Comparison of ENCODE assay signal across 17 cellular contexts in the genomic region with DNA sequence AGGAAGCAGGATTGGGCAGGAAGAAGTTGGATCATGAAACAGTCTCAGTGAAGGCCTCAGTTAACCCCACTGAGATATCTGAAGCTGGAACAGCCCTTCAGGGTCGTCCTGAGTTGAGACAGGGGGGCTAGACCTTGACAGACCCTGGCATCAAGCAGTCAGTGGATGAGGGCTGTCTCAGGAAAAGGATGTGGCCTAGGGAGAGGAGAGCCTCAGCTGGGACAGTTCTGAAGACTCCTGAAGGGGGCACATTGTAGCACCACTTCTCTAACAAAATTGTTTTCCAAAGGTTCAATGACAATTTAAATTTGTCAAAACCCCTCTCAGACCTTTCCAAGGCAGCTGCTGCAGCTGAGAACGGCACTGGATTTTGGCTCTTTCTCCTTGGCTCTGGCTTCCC. TPM values are rescaled to one million over a fixed set of nuclear protein-coding genes. Genes with fewer than 3 reads are reported as not detected.
DNase-seq lines count a peak whose midpoint lies in the region; ATAC-seq and TF ChIP-seq lines count a peak whose summit lies in the region.
"Had no signal": no experiment of that assay in that cellular context is flagged by ENCODE, and none has a peak within 500 bp of the region (broad histone marks: within the 10 kb centered on the region; RNA-seq: fewer than 3 reads in every experiment).

No MANE protein-coding gene starts in this region.

- peaks cover 10% of the 10 kb centered on the region for H3K4me1 Mint-ChIP-seq in activated CD4-positive, alpha-beta T cell treated with anti-CD3 and anti-CD28 coated beads, Interleukin-2, amount 10 ng/mL, durations not matched to agents 24 days and 14 days
- peaks cover 8% of the 10 kb centered on the region for H3K4me1 Mint-ChIP-seq in activated CD4-positive, alpha-beta T cell treated with anti-CD3 and anti-CD28 coated beads for 36 hours
- H3K4me1 Mint-ChIP-seq in WTC11 (peaks cover 6% of the 10 kb centered on the region), neural progenitor cell (peaks cover 10% of the 10 kb centered on the region)
- H3K4me1 Mint-ChIP-seq in stimulated activated naive CD8-positive, alpha-beta T cell treated with anti-CD3 and anti-CD28 coated beads, Interleukin-15, amount 100 ng/mL, for 72 hours = peaks cover 14% of the 10 kb centered on the region

- no peak overlapping the region for H3K4me3 ChIP-seq in neural progenitor cell
- H3K4me3 ChIP-seq: BLaER1 treated with 17β-estradiol and CSF1 and Interleukin-3, amounts not matched to agents 10 nM and 100 nM; HAP-1 had no signal

- no peaks in the 10 kb centered on the region for H3K79me2 ChIP-seq in neural progenitor cell (ENCODE audit: low read depth)

- ATAC-seq in activated CD4-positive, alpha-beta T cell treated with anti-CD3 and anti-CD28 coated beads for 36 hours = no peak
- ATAC-seq in WTC11 = peak; percentile 57
- no peak for ATAC-seq in stimulated activated naive CD8-positive, alpha-beta T cell treated with anti-CD3 and anti-CD28 coated beads, Interleukin-15, amount 100 ng/mL, for 72 hours
- ATAC-seq: HepG2 had no signal

- peak overlapping the region; percentile 81 for H2AFZ ChIP-seq in neural progenitor cell (replicated peaks)

- H3K27me3 ChIP-seq in neural progenitor cell = no peaks in the 10 kb centered on the region
- H3K27me3 ChIP-seq: BLaER1 treated with 17β-estradiol and CSF1 and Interleukin-3, amounts not matched to agents 10 nM and 100 nM had no signal

- H3F3A ChIP-seq in neural progenitor cell (ENCODE audit: low read depth) = no peaks in the 10 kb centered on the region

- CTCF ChIA-PET in activated CD4-positive, alpha-beta T cell treated with anti-CD3 and anti-CD28 coated beads for 36 hours (lab: Charles Lee) = no interaction called here
- CTCF ChIA-PET in WTC11 (lab: Charles Lee) = no interaction called here

- H3K36me3 Mint-ChIP-seq in activated CD4-positive, alpha-beta T cell treated with anti-CD3 and anti-CD28 coated beads, Interleukin-2, amount 10 ng/mL, durations not matched to agents 24 days and 14 days (ENCODE audit: low read depth) = peaks cover 2% of the 10 kb centered on the region
- no peaks in the 10 kb centered on the region for H3K36me3 Mint-ChIP-seq in activated CD4-positive, alpha-beta T cell treated with anti-CD3 and anti-CD28 coated beads for 36 hours (ENCODE audit: low read depth)
- H3K36me3 Mint-ChIP-seq in WTC11 (no peaks in the 10 kb centered on the region), neural progenitor cell (peaks cover 2% of the 10 kb centered on the region)
- H3K36me3 Mint-ChIP-seq: CD4-positive, CD25-positive, alpha-beta regulatory T cell had no signal

- DNase-seq in activated CD4-positive, alpha-beta T cell treated with anti-CD3 and anti-CD28 coated beads, Interleukin-2, amount 10 ng/mL, durations not matched to agents 24 days and 14 days = peak; percentile 43
- no peak for DNase-seq in activated CD4-positive, alpha-beta T cell treated with anti-CD3 and anti-CD28 coated beads for 36 hours
- no peak for DNase-seq in WTC11 (ENCODE audit: low spot score)
- DNase-seq in neural progenitor cell (ENCODE audit: low spot score) = no peak
- no peak for DNase-seq in stimulated activated naive CD8-positive, alpha-beta T cell treated with anti-CD3 and anti-CD28 coated beads, Interleukin-15, amount 100 ng/mL, for 72 hours
- no peak for DNase-seq in GM10266 (ENCODE audit: extremely low spot score)
- no peak for DNase-seq in germinal center (ENCODE audit: low spot score)
- DNase-seq: CD4-positive, CD25-positive, alpha-beta regulatory T cell; CD8-positive, alpha-beta memory T cell; COR-L47; DMS 273 treated with DMSO at 0.1 percent for 48 hours; DMS53 had no signal

- peaks cover 18% of the 10 kb centered on the region for H3K4me1 ChIP-seq in neural progenitor cell

- no peak overlapping the region for H3K9ac ChIP-seq in neural progenitor cell
- H3K9ac ChIP-seq: BLaER1 treated with 17β-estradiol and CSF1 and Interleukin-3, amounts not matched to agents 10 nM and 100 nM had no signal

- POLR2A ChIA-PET in activated CD4-positive, alpha-beta T cell treated with anti-CD3 and anti-CD28 coated beads for 36 hours (lab: Charles Lee) = no interaction called here
- POLR2A ChIA-PET in WTC11 (lab: Charles Lee) = no interaction called here

- peaks cover 4% of the 10 kb centered on the region for H3K9me3 Mint-ChIP-seq in activated CD4-positive, alpha-beta T cell treated with anti-CD3 and anti-CD28 coated beads, Interleukin-2, amount 10 ng/mL, durations not matched to agents 24 days and 14 days
- H3K9me3 Mint-ChIP-seq in activated CD4-positive, alpha-beta T cell treated with anti-CD3 and anti-CD28 coated beads for 36 hours (ENCODE audit: low read depth) = no peaks in the 10 kb centered on the region
- H3K9me3 Mint-ChIP-seq in WTC11 (no peaks in the 10 kb centered on the region), neural progenitor cell (peaks cover 8% of the 10 kb centered on the region)
- peaks cover 0 to 7% of the 10 kb centered on the region in 2 donors for H3K9me3 Mint-ChIP-seq in stimulated activated naive CD8-positive, alpha-beta T cell treated with anti-CD3 and anti-CD28 coated beads, Interleukin-15, amount 100 ng/mL, for 72 hours

- H3K27me3 Mint-ChIP-seq in activated CD4-positive, alpha-beta T cell treated with anti-CD3 and anti-CD28 coated beads, Interleukin-2, amount 10 ng/mL, durations not matched to agents 24 days and 14 days = peaks cover 12% of the 10 kb centered on the region
- no peaks in the 10 kb centered on the region for H3K27me3 Mint-ChIP-seq in activated CD4-positive, alpha-beta T cell treated with anti-CD3 and anti-CD28 coated beads for 36 hours
- H3K27me3 Mint-ChIP-seq in WTC11 (ENCODE audit: low read depth) = 0 out of 2 replicates have a peak, but pooled peaks cover 2% of the 10 kb centered on the region
- no peaks in the 10 kb centered on the region for H3K27me3 Mint-ChIP-seq in neural progenitor cell (ENCODE audit: insufficient read depth, low read depth)
- H3K27me3 Mint-ChIP-seq in stimulated activated naive CD8-positive, alpha-beta T cell treated with anti-CD3 and anti-CD28 coated beads, Interleukin-15, amount 100 ng/mL, for 72 hours = no peaks in the 10 kb centered on the region
- H3K27me3 Mint-ChIP-seq: CD8-positive, alpha-beta memory T cell had no signal

- H3K4me3 Mint-ChIP-seq in activated CD4-positive, alpha-beta T cell treated with anti-CD3 and anti-CD28 coated beads, Interleukin-2, amount 10 ng/mL, durations not matched to agents 24 days and 14 days = no peak overlapping the region
- no peak overlapping the region for H3K4me3 Mint-ChIP-seq in activated CD4-positive, alpha-beta T cell treated with anti-CD3 and anti-CD28 coated beads for 36 hours
- H3K4me3 Mint-ChIP-seq in WTC11 (no peak overlapping the region), neural progenitor cell (no peak overlapping the region)
- no peak overlapping the region for H3K4me3 Mint-ChIP-seq in stimulated activated naive CD8-positive, alpha-beta T cell treated with anti-CD3 and anti-CD28 coated beads, Interleukin-15, amount 100 ng/mL, for 72 hours
- H3K4me3 Mint-ChIP-seq: B cell; CD4-positive, CD25-positive, alpha-beta regulatory T cell; CD8-positive, alpha-beta memory T cell; IgD-negative memory B cell had no signal

- H3K9me3 ChIP-seq in neural progenitor cell (ENCODE audit: low read depth) = no peaks in the 10 kb centered on the region
- H3K9me3 ChIP-seq: HAP-1 had no signal

- no peak overlapping the region for H3K4me2 ChIP-seq in neural progenitor cell
- H3K4me2 ChIP-seq: BLaER1 treated with 17β-estradiol and CSF1 and Interleukin-3, amounts not matched to agents 10 nM and 100 nM had no signal

- H3K27ac ChIP-seq in neural progenitor cell = no peak overlapping the region
- H3K27ac ChIP-seq: BLaER1 treated with 17β-estradiol and CSF1 and Interleukin-3, amounts not matched to agents 10 nM and 100 nM had no signal

- no peaks in the 10 kb centered on the region for H3K36me3 ChIP-seq in neural progenitor cell
- H3K36me3 ChIP-seq: BLaER1 treated with 17β-estradiol and CSF1 and Interleukin-3, amounts not matched to agents 10 nM and 100 nM; HAP-1 had no signal

- H3K27ac Mint-ChIP-seq in activated CD4-positive, alpha-beta T cell treated with anti-CD3 and anti-CD28 coated beads, Interleukin-2, amount 10 ng/mL, durations not matched to agents 24 days and 14 days = no peak overlapping the region
- no peak overlapping the region for H3K27ac Mint-ChIP-seq in activated CD4-positive, alpha-beta T cell treated with anti-CD3 and anti-CD28 coated beads for 36 hours
- no peak overlapping the region for H3K27ac Mint-ChIP-seq in WTC11
- H3K27ac Mint-ChIP-seq in neural progenitor cell = no peak overlapping the region
- no peak overlapping the region for H3K27ac Mint-ChIP-seq in stimulated activated naive CD8-positive, alpha-beta T cell treated with anti-CD3 and anti-CD28 coated beads, Interleukin-15, amount 100 ng/mL, for 72 hours
- H3K27ac Mint-ChIP-seq: B cell, IgD-negative memory B cell had no signal

- intact Hi-C loops in activated CD4-positive, alpha-beta T cell treated with anti-CD3 and anti-CD28 coated beads, Interleukin-2, amount 10 ng/mL, durations not matched to agents 24 days and 14 days (cut with micrococcal nuclease) = no loop called here
- intact Hi-C loops in activated CD4-positive, alpha-beta T cell treated with anti-CD3 and anti-CD28 coated beads for 36 hours (cut with DNase I, micrococcal nuclease) = no loop called here

- no peak for TF ChIP-seq CTCF in WTC11 (IDR thresholded peaks at IDR 0.05)
- no peak for TF ChIP-seq CTCF in neural progenitor cell (IDR thresholded peaks at IDR 0.05)
- no peak for TF ChIP-seq CTCF in GM10266 (IDR thresholded peaks at IDR 0.05; ENCODE audit: control insufficient read depth, insufficient read depth, low read depth, missing control alignments)

- no peaks in the 10 kb centered on the region for H4K20me1 ChIP-seq in neural progenitor cell (ENCODE audit: low read depth)
- H4K20me1 ChIP-seq: BLaER1 treated with 17β-estradiol and CSF1 and Interleukin-3, amounts not matched to agents 10 nM and 100 nM had no signal

TF ChIP-seq in WTC11, 78 proteins besides CTCF, POLR2A, EP300 and RAD21 (continues in another document):
- TF ChIP-seq ZNF219 (CRISPR knock-in tag; IDR thresholded peaks at IDR 0.05; ENCODE audit: borderline replicate concordance) = no peak

RNA-seq across cellular contexts. Expression of gene SLK, which starts 15.8 kb away (rescaled TPM):
- 22.9 and 27.1 TPM in 2 replicates for total RNA-seq in activated CD4-positive, alpha-beta T cell treated with anti-CD3 and anti-CD28 coated beads, Interleukin-2, amount 10 ng/mL, durations not matched to agents 24 days and 14 days
- 10 to 100 TPM; 20.2 to 32.5 TPM for total RNA-seq in activated CD4-positive, alpha-beta T cell treated with anti-CD3 and anti-CD28 coated beads for 36 hours
- total RNA-seq in WTC11 (2021) = 17.6 to 19.2 TPM (median 18.9 TPM) in 3 replicates
- total RNA-seq in neural progenitor cell (ENCODE audit: low replicate concordance) = 33.5 and 42.7 TPM in 2 replicates

RNA-seq across cellular contexts. Expression of gene STN1, which starts 33.2 kb away (rescaled TPM):
- 23.6 and 24.1 TPM in 2 replicates for total RNA-seq in activated CD4-positive, alpha-beta T cell treated with anti-CD3 and anti-CD28 coated beads, Interleukin-2, amount 10 ng/mL, durations not matched to agents 24 days and 14 days
- 10 to 100 TPM; 34.4 to 37.4 TPM for total RNA-seq in activated CD4-positive, alpha-beta T cell treated with anti-CD3 and anti-CD28 coated beads for 36 hours
- total RNA-seq in WTC11 (2021) (13.9 to 18.7 TPM (median 15.0 TPM) in 3 replicates), neural progenitor cell (ENCODE audit: low replicate concordance) (26.4 and 32.0 TPM in 2 replicates)
